In genomic region chr11:66222358-66223149, GRCh38 we compare ENCODE assay signal across 8 cellular contexts. TPM values are rescaled to one million over a fixed set of nuclear protein-coding genes. Genes with fewer than 3 reads are reported as not detected.
DNase-seq lines count a peak whose midpoint lies in the region; ATAC-seq, FAIRE-seq and TF ChIP-seq lines count a peak whose summit lies in the region.

No MANE protein-coding gene starts in this region.

- 0 out of 2 replicates have a peak overlapping the region, but pooled peaks have one; percentile 2 for H3K4me2 ChIP-seq in HepG2 (ENCODE audit: low read depth, low read length)

- no TSS peak for BruUV-seq in HepG2 (replicated peaks; lab: Mats Ljungman, UMichigan)

- CTCF ChIA-PET in CD8-positive, alpha-beta T cell (lab: Charles Lee), result interaction anchor here (0.6 to 6.2 kb wide), 24 partner anchors 9 to 250 kb away, joined by 3 to 63 read pairs (median 4); partner anchors contain the start of genes RAB1B, RIN1 and YIF1A
- CTCF ChIA-PET in HepG2 (lab: Yijun Ruan, JAX; ENCODE audit: low intra/inter-chr PET ratio, low total read pairs), result interaction anchor here (0.9 to 1.9 kb wide), 6 partner anchors 47 to 164 kb away, joined by 3 to 26 read pairs (median 6); partner anchors contain the start of gene RIN1

- H3K79me2 ChIP-seq in HepG2 (ENCODE audit: insufficient read depth, low read length), result no peaks in the 10 kb centered on the region

- H3K27me3 ChIP-seq in CD8-positive, alpha-beta T cell (ENCODE audit: insufficient read depth, low read length), result no peaks in the 10 kb centered on the region
- H3K27me3 ChIP-seq in HepG2 (ENCODE audit: control insufficient read depth in 1 of 2, insufficient read depth in 2 of 2, low read length in 2 of 2), result no peaks in the 10 kb centered on the region

- TF ChIP-seq POLR2A in HepG2 (IDR thresholded peaks at IDR 0.05; ENCODE audit: insufficient read depth in 1 of 2, low read depth in 2 of 2, low read length in 2 of 2), result no peak

- H3K9me3 ChIP-seq in CD8-positive, alpha-beta T cell (ENCODE audit: low read length), result no peaks in the 10 kb centered on the region
- H3K9me3 ChIP-seq in HepG2 (ENCODE audit: low read length), result no peaks in the 10 kb centered on the region

- H3K9ac ChIP-seq in HepG2 (ENCODE audit: insufficient read depth, low read depth, low read length), result no peak overlapping the region

- H3K4me1 Mint-ChIP-seq in CD8-positive, alpha-beta T cell (ENCODE audit: low read depth), result peaks cover 16% of the 10 kb centered on the region

- FAIRE-seq in HepG2 (lab: Jason Lieb, UNC), result peak; percentile 90

- peak; percentile 96 for TF ChIP-seq RAD21 in HepG2 (CRISPR knock-in tag; IDR thresholded peaks at IDR 0.05)

- peak overlapping the region; percentile 23 for H3K27ac ChIP-seq in CD8-positive, alpha-beta T cell (ENCODE audit: low read depth, low read length)
- H3K27ac ChIP-seq in HepG2 (ENCODE audit: extremely low read length, insufficient read depth, low read length), result no peak overlapping the region

- peak overlapping the region; percentile 93 for H3K27ac Mint-ChIP-seq in CD8-positive, alpha-beta T cell

- peaks cover 75% of the 10 kb centered on the region for H3K36me3 Mint-ChIP-seq in CD8-positive, alpha-beta T cell

- no peaks in the 10 kb centered on the region for H3K27me3 Mint-ChIP-seq in CD8-positive, alpha-beta T cell (ENCODE audit: low read depth)

- peak; percentile 99 for ATAC-seq in CD8-positive, alpha-beta T cell
- ATAC-seq in GM19452 (IDR thresholded peaks at IDR 0.05; ENCODE audit: unreplicated experiment) (peak; percentile 81), HG03565 (IDR thresholded peaks at IDR 0.05; ENCODE audit: unreplicated experiment) (peak; percentile 86), HepG2 (peak; percentile 93)

- TF ChIP-seq CTCF in CD8-positive, alpha-beta T cell (IDR thresholded peaks at IDR 0.05), result peak; percentile 98
- TF ChIP-seq CTCF in choroid plexus epithelial cell (conservative IDR thresholded peaks at IDR 0.05; ENCODE audit: low read depth, low read length) (peak; percentile 99), HepG2 (CRISPR knock-in tag; IDR thresholded peaks at IDR 0.05) (peak; percentile 99)

- no peak overlapping the region for H3K4me3 Mint-ChIP-seq in CD8-positive, alpha-beta T cell

- POLR2A ChIA-PET in CD8-positive, alpha-beta T cell (lab: Charles Lee), result interaction anchor here (0.6 to 2.2 kb wide), 8 partner anchors 18 to 155 kb away, joined by 3 to 6 read pairs (median 4); partner anchors contain the start of gene YIF1A
- POLR2A ChIA-PET in HepG2 (lab: Yijun Ruan, JAX), result interaction anchor here (1.0 to 1.1 kb wide), 2 partner anchors 45 to 67 kb away, joined by 3 to 4 read pairs; partner anchors contain the start of gene YIF1A

- peaks cover 52% of the 10 kb centered on the region for H3K36me3 ChIP-seq in CD8-positive, alpha-beta T cell (ENCODE audit: insufficient read depth, low read length)
- H3K36me3 ChIP-seq in HepG2 (replicated peaks in 1 of 2; ENCODE audit: control insufficient read depth in 1 of 2, insufficient read depth in 2 of 2, low read length in 2 of 2), result peaks cover 6 to 15% of the 10 kb centered on the region in 2 experiments; a peak in 3 of 5 replicates

- intact Hi-C loops in CD8-positive, alpha-beta T cell (cut with DNase I, micrococcal nuclease), result loop anchor here (1.0 to 5.0 kb wide), 6 partner anchors 36 to 395 kb away; partner anchors contain the start of genes RBM14 (in 1 of the 2) and YIF1A (in 1 of the 2)
- intact Hi-C loops in HepG2 (cut with micrococcal nuclease; ENCODE audit: unreplicated experiment), result loop anchor here (1.0 kb wide), 2 partner anchors 36 to 89 kb away; no protein-coding TSS in a partner anchor

- no peaks in the 10 kb centered on the region for H4K20me1 ChIP-seq in HepG2 (ENCODE audit: insufficient read depth, low read length)

- H3K4me1 ChIP-seq in CD8-positive, alpha-beta T cell (ENCODE audit: insufficient read depth, low read length), result peaks cover 6% of the 10 kb centered on the region
- H3K4me1 ChIP-seq in HepG2 (ENCODE audit: insufficient read depth, low read length), result peaks cover 5% of the 10 kb centered on the region; the same call in 1 of the 2 replicates

- in situ Hi-C loops in HepG2 (cut with HindIII; ENCODE audit: extremely low pct_ligation_motif_present, low pct_unique_long_range_greater_than_20kb), result no loop called here

- H2AFZ ChIP-seq in HepG2 (ENCODE audit: low read length), result no peak overlapping the region

- WGBS in HepG2 (ENCODE audit: low lambda C conversion rate), result 22% methylated on average over 18 of the region's 21 CpGs

- H3K9me3 Mint-ChIP-seq in CD8-positive, alpha-beta T cell, result no peaks in the 10 kb centered on the region

- TF ChIP-seq EP300 in HepG2 (IDR thresholded peaks at IDR 0.05; ENCODE audit: low read depth in 2 of 2, low read length in 2 of 2), result no peak
- TF ChIP-seq EP300 in HepG2 (CRISPR knock-in tag; IDR thresholded peaks at IDR 0.05; ENCODE audit: borderline replicate concordance), result no peak

- DNase-seq in CD8-positive, alpha-beta T cell, result peak; percentile 82 to 93 (median 91)
- DNase-seq in NCI-H526 treated with DMSO at 0.1 percent for 48 hours (lab: John Stamatoyannopoulos, UW), result peak; percentile 83
- peak; percentile 95 for DNase-seq in activated CD4-positive, alpha-beta T cell treated with anti-CD3 and anti-CD28 coated beads for 48 hours
- DNase-seq in choroid plexus epithelial cell (ENCODE audit: low read depth), result peak; percentile 96
- DNase-seq in HepG2 (ENCODE audit: low spot score), result peak; percentile 93
- peak; percentile 88 to 90 (median 89) for DNase-seq in stimulated activated CD4-positive, alpha-beta T cell treated with anti-CD3 and anti-CD28 coated beads, TNF-alpha, amount 100 ng/mL, for 1 hour (ENCODE audit: low read depth in 3 of 3, low spot score in 1 of 3)

- no peak overlapping the region for H3K4me3 ChIP-seq in CD8-positive, alpha-beta T cell (ENCODE audit: low read depth, low read length)
- H3K4me3 ChIP-seq in choroid plexus epithelial cell (ENCODE audit: low read depth, low read length) (peak overlapping the region; percentile 26), HepG2 (replicated peaks in 1 of 3; ENCODE audit: insufficient read depth in 1 of 3, low read depth in 2 of 3, low read length in 3 of 3) (no peak overlapping the region)

RNA-seq across cellular contexts. Expression of gene KLC2, which starts 34.9 kb away (rescaled TPM):
- total RNA-seq in CD8-positive, alpha-beta T cell, result 10 to 100 TPM; 29.6 to 35.4 TPM
- 5.8 and 8.9 TPM in 2 replicates for total RNA-seq in HepG2 (2016; rRNA removed; fragmentation: Illumina TruSeq; extraction: Trizol)
- 2.9 and 4.1 TPM in 2 replicates for total RNA-seq in HepG2 (2016; cell fraction: cytosol; rRNA removed; fragmentation: Illumina TruSeq; extraction: Trizol; ENCODE audit: low read depth)
- 6.4 and 10.4 TPM in 2 replicates for total RNA-seq in HepG2 (2016; cell fraction: insoluble cytoplasmic fraction; rRNA removed; fragmentation: Illumina TruSeq; extraction: Trizol)
- 5.1 and 5.2 TPM in 2 replicates for total RNA-seq in HepG2 (2016; cell fraction: membrane; rRNA removed; fragmentation: Illumina TruSeq; extraction: Trizol)
- total RNA-seq in HepG2 (2016; cell fraction: nucleus; rRNA removed; fragmentation: Illumina TruSeq; extraction: Trizol), result 7.2 and 9.9 TPM in 2 replicates
- polyA plus RNA-seq in HepG2 (2011; rRNA removed), result 9.2 and 13.5 TPM in 2 replicates
- 6.2 and 8.0 TPM in 2 replicates for polyA plus RNA-seq in HepG2 (2011; cell fraction: cytosol; rRNA removed)
- polyA plus RNA-seq in HepG2 (2011; cell fraction: nucleus; rRNA removed), result 37.0 and 38.9 TPM in 2 replicates
- 8.0 and 20.4 TPM in 2 replicates for polyA plus RNA-seq in HepG2 (2012)
- polyA plus RNA-seq in HepG2 (2016; cell fraction: cytosol; fragmentation: Illumina TruSeq; extraction: Trizol; ENCODE audit: low read depth), result 2.3 and 2.5 TPM in 2 replicates
- polyA plus RNA-seq in HepG2 (2016; cell fraction: insoluble cytoplasmic fraction; fragmentation: Illumina TruSeq; extraction: Trizol; ENCODE audit: low read depth), result 10.3 and 13.3 TPM in 2 replicates
- 4.7 and 5.2 TPM in 2 replicates for polyA plus RNA-seq in HepG2 (2016; cell fraction: membrane; fragmentation: Illumina TruSeq; extraction: Trizol; ENCODE audit: low read depth)
- 23.2 and 27.0 TPM in 2 replicates for polyA plus RNA-seq in HepG2 (2016; cell fraction: nucleus; fragmentation: Illumina TruSeq; extraction: Trizol; ENCODE audit: insufficient read depth, low read depth)
- 17.2 and 38.7 TPM in 2 replicates for polyA minus RNA-seq in HepG2 (2011; rRNA and poly(A)+ RNA removed; ENCODE audit: low replicate concordance)
- polyA minus RNA-seq in HepG2 (2011; cell fraction: cytosol; rRNA and poly(A)+ RNA removed), result 5.8 and 6.9 TPM in 2 replicates
- 6.4 and 8.5 TPM in 2 replicates for polyA minus RNA-seq in HepG2 (2011; cell fraction: nucleus; rRNA and poly(A)+ RNA removed)

RNA-seq across cellular contexts. Expression of gene RAB1B, which starts 45.9 kb away (rescaled TPM):
- total RNA-seq in CD8-positive, alpha-beta T cell, result 10 to 100 TPM; 34.4 to 36.3 TPM
- 73.7 and 77.9 TPM in 2 replicates for total RNA-seq in HepG2 (2016; rRNA removed; fragmentation: Illumina TruSeq; extraction: Trizol)
- total RNA-seq in HepG2 (2016; cell fraction: cytosol; rRNA removed; fragmentation: Illumina TruSeq; extraction: Trizol; ENCODE audit: low read depth), result 22.8 and 24.5 TPM in 2 replicates
- total RNA-seq in HepG2 (2016; cell fraction: insoluble cytoplasmic fraction; rRNA removed; fragmentation: Illumina TruSeq; extraction: Trizol), result 71.1 and 82.5 TPM in 2 replicates
- 43.6 and 49.5 TPM in 2 replicates for total RNA-seq in HepG2 (2016; cell fraction: membrane; rRNA removed; fragmentation: Illumina TruSeq; extraction: Trizol)
- 29.4 and 33.2 TPM in 2 replicates for total RNA-seq in HepG2 (2016; cell fraction: nucleus; rRNA removed; fragmentation: Illumina TruSeq; extraction: Trizol)
- 87.9 and 97.8 TPM in 2 replicates for polyA plus RNA-seq in HepG2 (2011; rRNA removed)
- polyA plus RNA-seq in HepG2 (2011; cell fraction: cytosol; rRNA removed), result 86.4 and 116 TPM in 2 replicates
- polyA plus RNA-seq in HepG2 (2011; cell fraction: nucleus; rRNA removed), result 58.8 and 60.5 TPM in 2 replicates
- polyA plus RNA-seq in HepG2 (2012), result 48.5 and 57.1 TPM in 2 replicates
- 28.9 and 32.8 TPM in 2 replicates for polyA plus RNA-seq in HepG2 (2016; cell fraction: cytosol; fragmentation: Illumina TruSeq; extraction: Trizol; ENCODE audit: low read depth)
- 89.9 and 95.0 TPM in 2 replicates for polyA plus RNA-seq in HepG2 (2016; cell fraction: insoluble cytoplasmic fraction; fragmentation: Illumina TruSeq; extraction: Trizol; ENCODE audit: low read depth)
- polyA plus RNA-seq in HepG2 (2016; cell fraction: membrane; fragmentation: Illumina TruSeq; extraction: Trizol; ENCODE audit: low read depth), result 51.2 TPM in 2 replicates
- polyA plus RNA-seq in HepG2 (2016; cell fraction: nucleus; fragmentation: Illumina TruSeq; extraction: Trizol; ENCODE audit: insufficient read depth, low read depth), result 63.8 and 71.2 TPM in 2 replicates
- 142 and 271 TPM in 2 replicates for polyA minus RNA-seq in HepG2 (2011; rRNA and poly(A)+ RNA removed; ENCODE audit: low replicate concordance)
- polyA minus RNA-seq in HepG2 (2011; cell fraction: cytosol; rRNA and poly(A)+ RNA removed), result 48.5 and 50.0 TPM in 2 replicates
- 7.7 and 9.4 TPM in 2 replicates for polyA minus RNA-seq in HepG2 (2011; cell fraction: nucleus; rRNA and poly(A)+ RNA removed)

RNA-seq across cellular contexts. Expression of gene CNIH2, which starts 55.4 kb away (rescaled TPM):
- total RNA-seq in CD8-positive, alpha-beta T cell, result 1 to 10 TPM; 4.9 to 5.7 TPM
- total RNA-seq in HepG2 (2016; rRNA removed; fragmentation: Illumina TruSeq; extraction: Trizol), result 0.18 and 0.60 TPM in 2 replicates
- 0.44 and 1.2 TPM in 2 replicates for total RNA-seq in HepG2 (2016; cell fraction: cytosol; rRNA removed; fragmentation: Illumina TruSeq; extraction: Trizol; ENCODE audit: low read depth)
- 0.13 and 0.17 TPM in 2 replicates for total RNA-seq in HepG2 (2016; cell fraction: insoluble cytoplasmic fraction; rRNA removed; fragmentation: Illumina TruSeq; extraction: Trizol)
- 1.2 TPM in 2 replicates for total RNA-seq in HepG2 (2016; cell fraction: membrane; rRNA removed; fragmentation: Illumina TruSeq; extraction: Trizol)
- total RNA-seq in HepG2 (2016; cell fraction: nucleus; rRNA removed; fragmentation: Illumina TruSeq; extraction: Trizol), result 0.47 and 0.69 TPM in 2 replicates
- polyA plus RNA-seq in HepG2 (2011; rRNA removed), result 0.25 and 0.69 TPM in 2 replicates
- polyA plus RNA-seq in HepG2 (2011; cell fraction: cytosol; rRNA removed), result 0.32 and 0.35 TPM in 2 replicates
- polyA plus RNA-seq in HepG2 (2011; cell fraction: nucleus; rRNA removed), result 0.47 and 0.55 TPM in 2 replicates
- polyA plus RNA-seq in HepG2 (2012), result 0.09 and 0.23 TPM in 2 replicates
- polyA plus RNA-seq in HepG2 (2016; cell fraction: cytosol; fragmentation: Illumina TruSeq; extraction: Trizol; ENCODE audit: low read depth), result 4.5 and 4.9 TPM in 2 replicates
- 0.73 and 0.97 TPM in 2 replicates for polyA plus RNA-seq in HepG2 (2016; cell fraction: insoluble cytoplasmic fraction; fragmentation: Illumina TruSeq; extraction: Trizol; ENCODE audit: low read depth)
- polyA plus RNA-seq in HepG2 (2016; cell fraction: membrane; fragmentation: Illumina TruSeq; extraction: Trizol; ENCODE audit: low read depth), result 4.7 and 4.8 TPM in 2 replicates
- polyA plus RNA-seq in HepG2 (2016; cell fraction: nucleus; fragmentation: Illumina TruSeq; extraction: Trizol; ENCODE audit: insufficient read depth, low read depth), result 0.59 and 1.3 TPM in 2 replicates
- polyA minus RNA-seq in HepG2 (2011; rRNA and poly(A)+ RNA removed; ENCODE audit: low replicate concordance), result 0.26 TPM in 1 of 2 replicates, not detected in the other
- polyA minus RNA-seq in HepG2 (2011; cell fraction: cytosol; rRNA and poly(A)+ RNA removed), result not detected in 2 replicates
- polyA minus RNA-seq in HepG2 (2011; cell fraction: nucleus; rRNA and poly(A)+ RNA removed), result not detected in 2 replicates
